In genomic region chr1:204493882-204494280, GRCh38 we compare ENCODE assay signal across 8 cellular contexts. TPM values are rescaled to one million over a fixed set of nuclear protein-coding genes. Genes with fewer than 3 reads are reported as not detected.
DNase-seq lines count a peak whose midpoint lies in the region; ATAC-seq and TF ChIP-seq lines count a peak whose summit lies in the region.

No MANE protein-coding gene starts in this region.

- H3K4me3 ChIP-seq in WI38 (ENCODE audit: low read depth, low read length): peak overlapping the region; percentile 57
- H3K4me3 ChIP-seq in lower lobe of right lung: peak overlapping the region; percentile 98

- ATAC-seq in activated CD4-positive, CD25-positive, alpha-beta regulatory T cell treated with anti-CD3 and anti-CD28 coated beads, Interleukin-2, amount 50 U/mL, for 24 hours: peak; percentile 29 to 31
- ATAC-seq in HG02840 (IDR thresholded peaks at IDR 0.05; ENCODE audit: low FRiP score, unreplicated experiment) (peak; percentile 29), lower lobe of right lung (peak; percentile 87 to 91)

- peak overlapping the region; percentile 95 for H3K27ac ChIP-seq in lower lobe of right lung

- no peaks in the 10 kb centered on the region for H3K9me3 ChIP-seq in lower lobe of right lung

- peaks cover 10% of the 10 kb centered on the region for H3K36me3 ChIP-seq in lower lobe of right lung

- H3K4me1 ChIP-seq in lower lobe of right lung: peaks cover 42% of the 10 kb centered on the region

- intact Hi-C loops in lower lobe of right lung (cut with DNase I): no loop called here

- TF ChIP-seq CTCF in WI38 (IDR thresholded peaks at IDR 0.05; ENCODE audit: low read depth, low read length): no peak
- no peak for TF ChIP-seq CTCF in lower lobe of right lung (IDR thresholded peaks at IDR 0.05)

- no peaks in the 10 kb centered on the region for H3K27me3 ChIP-seq in lower lobe of right lung (ENCODE audit: low read depth)

- no peak for DNase-seq in activated CD4-positive, CD25-positive, alpha-beta regulatory T cell treated with anti-CD3 and anti-CD28 coated beads, Interleukin-2, amount 50 U/mL, for 72 hours
- DNase-seq in NCI-H146 treated with DMSO at 0.1 percent for 48 hours (lab: John Stamatoyannopoulos, UW; ENCODE audit: unreplicated experiment) (peak; percentile 71), ecto neural progenitor cell (ENCODE audit: low spot score) (peak; percentile 75), lower lobe of right lung (peak; percentile 88)
- DNase-seq in stimulated activated naive CD4-positive, alpha-beta T cell treated with Interleukin-2 at 50 U/mL for 16 hours (lab: John Stamatoyannopoulos, UW): peak; percentile 62

RNA-seq across cellular contexts. Expression of gene PIK3C2B, which starts 0.7 kb away (rescaled TPM):
- total RNA-seq in lower lobe of right lung: 50.5 TPM

RNA-seq across cellular contexts. Expression of gene MDM4, which starts 22.3 kb away (rescaled TPM):
- 77.9 TPM for total RNA-seq in lower lobe of right lung

Comparison
In these comparisons a context has a peak if more than half of its experiments do, and no peak if none do; other contexts are left out.
1. ATAC-seq: peak in every context shown above with its lines; median percentile 89 in lower lobe of right lung; 30 in activated CD4-positive, CD25-positive, alpha-beta regulatory T cell treated with anti-CD3 and anti-CD28 coated beads, Interleukin-2, amount 50 U/mL, for 24 hours; 29 in HG02840.